Comparison of ENCODE assay signal across 1 cellular context in the genomic region with DNA sequence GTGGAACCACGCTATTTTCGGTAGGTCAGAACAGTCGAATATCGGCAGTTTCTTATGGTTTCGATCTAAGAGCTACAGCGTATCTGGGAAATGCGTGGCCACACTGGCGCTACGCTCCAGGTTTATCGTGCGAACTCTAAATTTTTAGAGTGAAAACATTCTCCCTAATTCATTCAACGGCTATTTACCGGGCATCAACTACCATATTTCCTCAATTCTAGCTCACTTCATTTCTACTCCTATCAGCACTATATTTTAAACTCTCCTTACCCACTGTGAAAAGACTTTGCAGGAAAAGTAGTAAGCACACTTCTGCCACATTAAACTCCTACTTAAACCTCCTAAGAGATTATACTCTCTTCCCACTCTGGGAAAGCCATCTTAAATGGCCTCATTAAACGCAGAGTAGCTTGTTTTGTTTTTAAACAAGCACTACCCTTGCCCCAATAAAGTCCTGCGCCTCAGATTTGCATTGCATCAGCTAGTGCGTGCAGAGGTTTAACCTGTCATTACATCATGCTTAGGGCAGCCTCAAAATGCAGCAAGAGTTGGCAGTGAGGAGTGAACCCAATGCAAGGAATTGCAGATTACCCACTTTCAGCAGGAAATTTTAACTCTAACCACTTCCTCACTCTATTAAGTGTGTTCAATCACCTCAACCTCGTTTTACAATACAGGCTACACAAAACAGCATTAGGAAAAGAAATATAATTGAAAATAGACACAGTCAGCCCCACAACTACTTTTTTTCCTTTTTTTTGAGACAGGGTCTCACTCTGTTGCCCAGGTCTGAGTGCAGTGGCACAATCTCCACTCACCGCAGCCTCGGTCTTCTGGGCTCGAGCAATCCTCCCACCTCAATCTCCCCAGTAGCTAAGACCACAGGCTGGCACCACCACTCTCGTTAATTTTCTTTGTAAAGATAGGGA.
TF ChIP-seq lines count a peak whose summit lies in the region.

No MANE protein-coding gene starts in this region.

TF ChIP-seq in HepG2, 621 proteins besides CTCF, POLR2A, EP300 and RAD21 (continued from another document and continues in another):
- TF ChIP-seq, protein P1, sequence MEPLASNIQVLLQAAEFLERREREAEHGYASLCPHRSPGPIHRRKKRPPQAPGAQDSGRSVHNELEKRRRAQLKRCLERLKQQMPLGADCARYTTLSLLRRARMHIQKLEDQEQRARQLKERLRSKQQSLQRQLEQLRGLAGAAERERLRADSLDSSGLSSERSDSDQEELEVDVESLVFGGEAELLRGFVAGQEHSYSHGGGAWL (CRISPR knock-in tag; IDR thresholded peaks at IDR 0.05) = no peak
- TF ChIP-seq, protein P2, sequence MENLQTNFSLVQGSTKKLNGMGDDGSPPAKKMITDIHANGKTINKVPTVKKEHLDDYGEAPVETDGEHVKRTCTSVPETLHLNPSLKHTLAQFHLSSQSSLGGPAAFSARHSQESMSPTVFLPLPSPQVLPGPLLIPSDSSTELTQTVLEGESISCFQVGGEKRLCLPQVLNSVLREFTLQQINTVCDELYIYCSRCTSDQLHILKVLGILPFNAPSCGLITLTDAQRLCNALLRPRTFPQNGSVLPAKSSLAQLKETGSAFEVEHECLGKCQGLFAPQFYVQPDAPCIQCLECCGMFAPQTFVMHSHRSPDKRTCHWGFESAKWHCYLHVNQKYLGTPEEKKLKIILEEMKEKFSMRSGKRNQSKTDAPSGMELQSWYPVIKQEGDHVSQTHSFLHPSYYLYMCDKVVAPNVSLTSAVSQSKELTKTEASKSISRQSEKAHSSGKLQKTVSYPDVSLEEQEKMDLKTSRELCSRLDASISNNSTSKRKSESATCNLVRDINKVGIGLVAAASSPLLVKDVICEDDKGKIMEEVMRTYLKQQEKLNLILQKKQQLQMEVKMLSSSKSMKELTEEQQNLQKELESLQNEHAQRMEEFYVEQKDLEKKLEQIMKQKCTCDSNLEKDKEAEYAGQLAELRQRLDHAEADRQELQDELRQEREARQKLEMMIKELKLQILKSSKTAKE (CRISPR knock-in tag; IDR thresholded peaks at IDR 0.05; ENCODE audit: borderline replicate concordance) = no peak
- TF ChIP-seq RELA (CRISPR knock-in tag; IDR thresholded peaks at IDR 0.05) (no peak), ZNF75D (CRISPR knock-in tag; IDR thresholded peaks at IDR 0.05; ENCODE audit: borderline replicate concordance) (no peak), ZNF367 (CRISPR knock-in tag; IDR thresholded peaks at IDR 0.05; ENCODE audit: borderline replicate concordance) (no peak), GLI4 (CRISPR knock-in tag; IDR thresholded peaks at IDR 0.05; ENCODE audit: borderline replicate concordance) (no peak), ZNF776 (CRISPR knock-in tag; IDR thresholded peaks at IDR 0.05) (no peak), THYN1 (CRISPR knock-in tag; IDR thresholded peaks at IDR 0.05; ENCODE audit: borderline replicate concordance, low read depth) (no peak), ZNF773 (CRISPR knock-in tag; IDR thresholded peaks at IDR 0.05; ENCODE audit: borderline replicate concordance) (no peak), TMF1 (CRISPR knock-in tag; IDR thresholded peaks at IDR 0.05; ENCODE audit: low read depth) (no peak), NFE2 (CRISPR knock-in tag; IDR thresholded peaks at IDR 0.05) (no peak), ZNF446 (CRISPR knock-in tag; IDR thresholded peaks at IDR 0.05) (no peak), ZSCAN30 (CRISPR knock-in tag; IDR thresholded peaks at IDR 0.05) (no peak), IRF2 (CRISPR knock-in tag; IDR thresholded peaks at IDR 0.05) (peak; percentile 46), PHF5A (CRISPR knock-in tag; IDR thresholded peaks at IDR 0.05; ENCODE audit: low read depth, unreplicated experiment) (no peak), AKAP8 (CRISPR knock-in tag; IDR thresholded peaks at IDR 0.05) (no peak), PHF8 (CRISPR knock-in tag; IDR thresholded peaks at IDR 0.05) (no peak), RFX3 (CRISPR knock-in tag; IDR thresholded peaks at IDR 0.05) (no peak), HMG20B (CRISPR knock-in tag; conservative IDR thresholded peaks at IDR 0.05) (0 out of 2 replicates have a peak, but pooled peaks have one; percentile 22), FOXA3 (CRISPR knock-in tag; IDR thresholded peaks at IDR 0.05) (peak; percentile 71; the same call in 1 of the 2 replicates), ZNF780A (CRISPR knock-in tag; IDR thresholded peaks at IDR 0.05) (0 out of 2 replicates have a peak, but pooled peaks have one; percentile 41), CREB1 (IDR thresholded peaks at IDR 0.05) (no peak), CREB1 (CRISPR knock-in tag; IDR thresholded peaks at IDR 0.05) (no peak), MEIS2 (CRISPR knock-in tag; IDR thresholded peaks at IDR 0.05) (no peak), ZNF724P (CRISPR knock-in tag; IDR thresholded peaks at IDR 0.05; ENCODE audit: borderline replicate concordance) (no peak), ZNF781 (CRISPR knock-in tag; IDR thresholded peaks at IDR 0.05; ENCODE audit: borderline replicate concordance, not compliant biosample characterization) (no peak), ZNF441 (CRISPR knock-in tag; IDR thresholded peaks at IDR 0.05; ENCODE audit: borderline replicate concordance) (no peak), ZNF296 (CRISPR knock-in tag; conservative IDR thresholded peaks at IDR 0.05) (no peak), DPF2 (CRISPR knock-in tag; IDR thresholded peaks at IDR 0.05; ENCODE audit: borderline replicate concordance, low read depth) (0 out of 2 replicates have a peak, but pooled peaks have one; percentile 16), NCOR1 (IDR thresholded peaks at IDR 0.05; ENCODE audit: borderline replicate concordance, low read length) (peak; percentile 8; the same call in 1 of the 2 replicates), DNMT1 (CRISPR knock-in tag; IDR thresholded peaks at IDR 0.05) (no peak), SRSF9 (IDR thresholded peaks at IDR 0.05; ENCODE audit: borderline replicate concordance, insufficient read depth, low read depth, low read length, poor library complexity, severe bottlenecking) (no peak), ZFY (CRISPR knock-in tag; IDR thresholded peaks at IDR 0.05) (no peak)
- TF ChIP-seq, protein P3, sequence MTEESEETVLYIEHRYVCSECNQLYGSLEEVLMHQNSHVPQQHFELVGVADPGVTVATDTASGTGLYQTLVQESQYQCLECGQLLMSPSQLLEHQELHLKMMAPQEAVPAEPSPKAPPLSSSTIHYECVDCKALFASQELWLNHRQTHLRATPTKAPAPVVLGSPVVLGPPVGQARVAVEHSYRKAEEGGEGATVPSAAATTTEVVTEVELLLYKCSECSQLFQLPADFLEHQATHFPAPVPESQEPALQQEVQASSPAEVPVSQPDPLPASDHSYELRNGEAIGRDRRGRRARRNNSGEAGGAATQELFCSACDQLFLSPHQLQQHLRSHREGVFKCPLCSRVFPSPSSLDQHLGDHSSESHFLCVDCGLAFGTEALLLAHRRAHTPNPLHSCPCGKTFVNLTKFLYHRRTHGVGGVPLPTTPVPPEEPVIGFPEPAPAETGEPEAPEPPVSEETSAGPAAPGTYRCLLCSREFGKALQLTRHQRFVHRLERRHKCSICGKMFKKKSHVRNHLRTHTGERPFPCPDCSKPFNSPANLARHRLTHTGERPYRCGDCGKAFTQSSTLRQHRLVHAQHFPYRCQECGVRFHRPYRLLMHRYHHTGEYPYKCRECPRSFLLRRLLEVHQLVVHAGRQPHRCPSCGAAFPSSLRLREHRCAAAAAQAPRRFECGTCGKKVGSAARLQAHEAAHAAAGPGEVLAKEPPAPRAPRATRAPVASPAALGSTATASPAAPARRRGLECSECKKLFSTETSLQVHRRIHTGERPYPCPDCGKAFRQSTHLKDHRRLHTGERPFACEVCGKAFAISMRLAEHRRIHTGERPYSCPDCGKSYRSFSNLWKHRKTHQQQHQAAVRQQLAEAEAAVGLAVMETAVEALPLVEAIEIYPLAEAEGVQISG (CRISPR knock-in tag; IDR thresholded peaks at IDR 0.05) = no peak
- TF ChIP-seq, protein P4, sequence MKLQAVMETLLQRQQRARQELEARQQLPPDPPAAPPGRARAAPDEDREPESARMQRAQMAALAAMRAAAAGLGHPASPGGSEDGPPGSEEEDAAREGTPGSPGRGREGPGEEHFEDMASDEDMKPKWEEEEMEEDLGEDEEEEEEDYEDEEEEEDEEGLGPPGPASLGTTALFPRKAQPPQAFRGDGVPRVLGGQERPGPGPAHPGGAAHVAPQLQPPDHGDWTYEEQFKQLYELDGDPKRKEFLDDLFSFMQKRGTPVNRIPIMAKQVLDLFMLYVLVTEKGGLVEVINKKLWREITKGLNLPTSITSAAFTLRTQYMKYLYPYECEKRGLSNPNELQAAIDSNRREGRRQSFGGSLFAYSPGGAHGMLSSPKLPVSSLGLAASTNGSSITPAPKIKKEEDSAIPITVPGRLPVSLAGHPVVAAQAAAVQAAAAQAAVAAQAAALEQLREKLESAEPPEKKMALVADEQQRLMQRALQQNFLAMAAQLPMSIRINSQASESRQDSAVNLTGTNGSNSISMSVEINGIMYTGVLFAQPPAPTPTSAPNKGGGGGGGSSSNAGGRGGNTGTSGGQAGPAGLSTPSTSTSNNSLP (IDR thresholded peaks at IDR 0.05; ENCODE audit: low read depth, low read length) = peak; percentile 77
- TF ChIP-seq, protein P5, sequence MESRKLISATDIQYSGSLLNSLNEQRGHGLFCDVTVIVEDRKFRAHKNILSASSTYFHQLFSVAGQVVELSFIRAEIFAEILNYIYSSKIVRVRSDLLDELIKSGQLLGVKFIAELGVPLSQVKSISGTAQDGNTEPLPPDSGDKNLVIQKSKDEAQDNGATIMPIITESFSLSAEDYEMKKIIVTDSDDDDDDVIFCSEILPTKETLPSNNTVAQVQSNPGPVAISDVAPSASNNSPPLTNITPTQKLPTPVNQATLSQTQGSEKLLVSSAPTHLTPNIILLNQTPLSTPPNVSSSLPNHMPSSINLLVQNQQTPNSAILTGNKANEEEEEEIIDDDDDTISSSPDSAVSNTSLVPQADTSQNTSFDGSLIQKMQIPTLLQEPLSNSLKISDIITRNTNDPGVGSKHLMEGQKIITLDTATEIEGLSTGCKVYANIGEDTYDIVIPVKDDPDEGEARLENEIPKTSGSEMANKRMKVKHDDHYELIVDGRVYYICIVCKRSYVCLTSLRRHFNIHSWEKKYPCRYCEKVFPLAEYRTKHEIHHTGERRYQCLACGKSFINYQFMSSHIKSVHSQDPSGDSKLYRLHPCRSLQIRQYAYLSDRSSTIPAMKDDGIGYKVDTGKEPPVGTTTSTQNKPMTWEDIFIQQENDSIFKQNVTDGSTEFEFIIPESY (CRISPR knock-in tag; IDR thresholded peaks at IDR 0.05) = no peak
- TF ChIP-seq, protein P6, sequence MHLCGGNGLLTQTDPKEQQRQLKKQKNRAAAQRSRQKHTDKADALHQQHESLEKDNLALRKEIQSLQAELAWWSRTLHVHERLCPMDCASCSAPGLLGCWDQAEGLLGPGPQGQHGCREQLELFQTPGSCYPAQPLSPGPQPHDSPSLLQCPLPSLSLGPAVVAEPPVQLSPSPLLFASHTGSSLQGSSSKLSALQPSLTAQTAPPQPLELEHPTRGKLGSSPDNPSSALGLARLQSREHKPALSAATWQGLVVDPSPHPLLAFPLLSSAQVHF (CRISPR knock-in tag; IDR thresholded peaks at IDR 0.05) = no peak
- TF ChIP-seq, protein P7, sequence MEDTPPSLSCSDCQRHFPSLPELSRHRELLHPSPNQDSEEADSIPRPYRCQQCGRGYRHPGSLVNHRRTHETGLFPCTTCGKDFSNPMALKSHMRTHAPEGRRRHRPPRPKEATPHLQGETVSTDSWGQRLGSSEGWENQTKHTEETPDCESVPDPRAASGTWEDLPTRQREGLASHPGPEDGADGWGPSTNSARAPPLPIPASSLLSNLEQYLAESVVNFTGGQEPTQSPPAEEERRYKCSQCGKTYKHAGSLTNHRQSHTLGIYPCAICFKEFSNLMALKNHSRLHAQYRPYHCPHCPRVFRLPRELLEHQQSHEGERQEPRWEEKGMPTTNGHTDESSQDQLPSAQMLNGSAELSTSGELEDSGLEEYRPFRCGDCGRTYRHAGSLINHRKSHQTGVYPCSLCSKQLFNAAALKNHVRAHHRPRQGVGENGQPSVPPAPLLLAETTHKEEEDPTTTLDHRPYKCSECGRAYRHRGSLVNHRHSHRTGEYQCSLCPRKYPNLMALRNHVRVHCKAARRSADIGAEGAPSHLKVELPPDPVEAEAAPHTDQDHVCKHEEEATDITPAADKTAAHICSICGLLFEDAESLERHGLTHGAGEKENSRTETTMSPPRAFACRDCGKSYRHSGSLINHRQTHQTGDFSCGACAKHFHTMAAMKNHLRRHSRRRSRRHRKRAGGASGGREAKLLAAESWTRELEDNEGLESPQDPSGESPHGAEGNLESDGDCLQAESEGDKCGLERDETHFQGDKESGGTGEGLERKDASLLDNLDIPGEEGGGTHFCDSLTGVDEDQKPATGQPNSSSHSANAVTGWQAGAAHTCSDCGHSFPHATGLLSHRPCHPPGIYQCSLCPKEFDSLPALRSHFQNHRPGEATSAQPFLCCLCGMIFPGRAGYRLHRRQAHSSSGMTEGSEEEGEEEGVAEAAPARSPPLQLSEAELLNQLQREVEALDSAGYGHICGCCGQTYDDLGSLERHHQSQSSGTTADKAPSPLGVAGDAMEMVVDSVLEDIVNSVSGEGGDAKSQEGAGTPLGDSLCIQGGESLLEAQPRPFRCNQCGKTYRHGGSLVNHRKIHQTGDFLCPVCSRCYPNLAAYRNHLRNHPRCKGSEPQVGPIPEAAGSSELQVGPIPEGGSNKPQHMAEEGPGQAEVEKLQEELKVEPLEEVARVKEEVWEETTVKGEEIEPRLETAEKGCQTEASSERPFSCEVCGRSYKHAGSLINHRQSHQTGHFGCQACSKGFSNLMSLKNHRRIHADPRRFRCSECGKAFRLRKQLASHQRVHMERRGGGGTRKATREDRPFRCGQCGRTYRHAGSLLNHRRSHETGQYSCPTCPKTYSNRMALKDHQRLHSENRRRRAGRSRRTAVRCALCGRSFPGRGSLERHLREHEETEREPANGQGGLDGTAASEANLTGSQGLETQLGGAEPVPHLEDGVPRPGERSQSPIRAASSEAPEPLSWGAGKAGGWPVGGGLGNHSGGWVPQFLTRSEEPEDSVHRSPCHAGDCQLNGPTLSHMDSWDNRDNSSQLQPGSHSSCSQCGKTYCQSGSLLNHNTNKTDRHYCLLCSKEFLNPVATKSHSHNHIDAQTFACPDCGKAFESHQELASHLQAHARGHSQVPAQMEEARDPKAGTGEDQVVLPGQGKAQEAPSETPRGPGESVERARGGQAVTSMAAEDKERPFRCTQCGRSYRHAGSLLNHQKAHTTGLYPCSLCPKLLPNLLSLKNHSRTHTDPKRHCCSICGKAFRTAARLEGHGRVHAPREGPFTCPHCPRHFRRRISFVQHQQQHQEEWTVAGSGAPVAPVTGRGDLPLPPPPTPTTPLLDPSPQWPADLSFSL (CRISPR knock-in tag; IDR thresholded peaks at IDR 0.05) = no peak
- TF ChIP-seq, protein P8, sequence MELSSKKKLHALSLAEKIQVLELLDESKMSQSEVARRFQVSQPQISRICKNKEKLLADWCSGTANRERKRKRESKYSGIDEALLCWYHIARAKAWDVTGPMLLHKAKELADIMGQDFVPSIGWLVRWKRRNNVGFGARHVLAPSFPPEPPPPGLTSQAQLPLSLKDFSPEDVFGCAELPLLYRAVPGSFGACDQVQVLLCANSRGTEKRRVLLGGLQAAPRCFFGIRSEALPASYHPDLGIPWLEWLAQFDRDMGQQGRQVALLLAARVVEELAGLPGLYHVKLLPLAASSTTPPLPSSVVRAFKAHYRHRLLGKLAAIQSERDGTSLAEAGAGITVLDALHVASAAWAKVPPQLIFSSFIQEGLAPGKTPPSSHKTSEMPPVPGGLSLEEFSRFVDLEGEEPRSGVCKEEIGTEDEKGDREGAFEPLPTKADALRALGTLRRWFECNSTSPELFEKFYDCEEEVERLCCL (CRISPR knock-in tag; IDR thresholded peaks at IDR 0.05; ENCODE audit: borderline replicate concordance) = no peak
- TF ChIP-seq, protein P9, sequence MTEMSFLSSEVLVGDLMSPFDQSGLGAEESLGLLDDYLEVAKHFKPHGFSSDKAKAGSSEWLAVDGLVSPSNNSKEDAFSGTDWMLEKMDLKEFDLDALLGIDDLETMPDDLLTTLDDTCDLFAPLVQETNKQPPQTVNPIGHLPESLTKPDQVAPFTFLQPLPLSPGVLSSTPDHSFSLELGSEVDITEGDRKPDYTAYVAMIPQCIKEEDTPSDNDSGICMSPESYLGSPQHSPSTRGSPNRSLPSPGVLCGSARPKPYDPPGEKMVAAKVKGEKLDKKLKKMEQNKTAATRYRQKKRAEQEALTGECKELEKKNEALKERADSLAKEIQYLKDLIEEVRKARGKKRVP (CRISPR knock-in tag; IDR thresholded peaks at IDR 0.05) = peak; percentile 81 to 100; a peak in 3 of 4 replicates
